14 cellular contexts compared by ENCODE assay signal in the genomic region with DNA sequence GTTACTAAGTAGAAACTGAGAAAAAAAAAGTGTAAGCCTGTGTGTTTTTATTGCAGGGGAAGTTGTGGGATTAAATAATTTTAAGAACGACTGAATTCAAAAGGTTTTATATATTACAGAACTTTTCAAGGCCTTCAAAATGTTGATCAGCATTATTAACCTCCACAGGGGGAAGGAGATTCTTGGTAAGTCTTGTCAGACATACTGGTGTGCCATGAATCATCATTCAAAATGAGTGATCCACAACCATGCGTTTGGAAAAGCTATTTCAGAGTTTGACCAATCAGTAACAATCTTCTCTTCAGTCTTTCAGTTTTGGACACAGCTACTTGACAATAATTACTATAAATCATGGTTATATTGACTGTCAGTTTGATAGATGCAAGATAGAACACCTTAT.
A peak's percentile ranks its signal among the peaks of the same experiment; 100 is the strongest.
DNase-seq lines count a peak whose midpoint lies in the region; ATAC-seq and TF ChIP-seq lines count a peak whose summit lies in the region.
"Had no signal": no experiment of that assay in that cellular context is flagged by ENCODE, and none has a peak within 500 bp of the region (broad histone marks: within the 10 kb centered on the region; RNA-seq: fewer than 3 reads in every experiment).

No MANE protein-coding gene starts in this region.

- intact Hi-C loops in left ventricle myocardium inferior (cut with micrococcal nuclease): no loop called here
- intact Hi-C loops in right cardiac atrium (cut with DNase I): no loop called here
- intact Hi-C loops in esophagus squamous epithelium (cut with DNase I): no loop called here
- intact Hi-C loops in psoas muscle (cut with DNase I): no loop called here
- intact Hi-C loops in spleen (cut with DNase I; ENCODE audit: low total_unique reads): no loop called here

- H3K9me3 ChIP-seq in left ventricle myocardium inferior (replicated peaks): peaks cover 5% of the 10 kb centered on the region
- no peaks in the 10 kb centered on the region for H3K9me3 ChIP-seq in right cardiac atrium (ENCODE audit: control insufficient read depth, low read length)
- no peaks in the 10 kb centered on the region for H3K9me3 ChIP-seq in esophagus squamous epithelium
- H3K9me3 ChIP-seq in psoas muscle: no peaks in the 10 kb centered on the region
- peaks cover 0 to 3% (median 0%) of the 10 kb centered on the region in 8 donors for H3K9me3 ChIP-seq in spleen

- H3K4me3 ChIP-seq in left ventricle myocardium inferior: no peak overlapping the region
- H3K4me3 ChIP-seq in right cardiac atrium (ENCODE audit: low read length): no peak overlapping the region
- H3K4me3 ChIP-seq in esophagus squamous epithelium: no peak overlapping the region
- H3K4me3 ChIP-seq in psoas muscle: no peak overlapping the region
- no peak overlapping the region for H3K4me3 ChIP-seq in spleen
- H3K4me3 ChIP-seq: BLaER1 treated with 17β-estradiol and CSF1 and Interleukin-3, amounts not matched to agents 10 nM and 100 nM; GM12878 had no signal

- H3K4me1 ChIP-seq in left ventricle myocardium inferior (peaks cover 49% of the 10 kb centered on the region), right cardiac atrium (ENCODE audit: control insufficient read depth, insufficient read depth, low read length) (peaks cover 10% of the 10 kb centered on the region), esophagus squamous epithelium (peaks cover 0 to 7% (median 0%) of the 10 kb centered on the region in 3 donors), psoas muscle (peaks cover 40% of the 10 kb centered on the region), spleen (no peaks in the 10 kb centered on the region)

- no peak for DNase-seq in left ventricle myocardium inferior
- DNase-seq in right cardiac atrium: no peak
- DNase-seq in esophagus squamous epithelium (lab: John Stamatoyannopoulos, UW): no peak
- no peak for DNase-seq in psoas muscle
- no peak for DNase-seq in spleen
- no peak for DNase-seq in NCI-H1048 (lab: John Stamatoyannopoulos, UW)
- DNase-seq in NCI-H526 treated with DMSO at 0.1 percent for 48 hours (lab: John Stamatoyannopoulos, UW): no peak
- DNase-seq: ACHN; CD4-positive, CD25-positive, alpha-beta regulatory T cell; DMS53; HCEC 1CT had no signal

- H3K27ac ChIP-seq in left ventricle myocardium inferior (replicated peaks) (peak overlapping the region; percentile 87), right cardiac atrium (ENCODE audit: low read length) (no peak overlapping the region), esophagus squamous epithelium (peak overlapping the region in 3 of 4 donors; percentile 24 to 51 (median 34)), psoas muscle (peak overlapping the region; percentile 48), spleen (peak overlapping the region in 6 of 8 donors; percentile 7 to 50 (median 37))
- H3K27ac ChIP-seq: BLaER1 treated with 17β-estradiol and CSF1 and Interleukin-3, amounts not matched to agents 10 nM and 100 nM had no signal

- TF ChIP-seq POLR2A in esophagus squamous epithelium (IDR thresholded peaks at IDR 0.05) (no peak), spleen (IDR thresholded peaks at IDR 0.05) (no peak)

- no peak for TF ChIP-seq CTCF in left ventricle myocardium inferior (IDR thresholded peaks at IDR 0.05; ENCODE audit: borderline replicate concordance)
- TF ChIP-seq CTCF in esophagus squamous epithelium (IDR thresholded peaks at IDR 0.05): no peak
- TF ChIP-seq CTCF in psoas muscle (IDR thresholded peaks at IDR 0.05): no peak
- no peak for TF ChIP-seq CTCF in spleen (IDR thresholded peaks at IDR 0.05 in 8 of 11, conservative IDR thresholded peaks at IDR 0.05 in 3 of 11)

- H3K27me3 ChIP-seq in left ventricle myocardium inferior (ENCODE audit: low read depth) (no peaks in the 10 kb centered on the region), right cardiac atrium (ENCODE audit: control insufficient read depth, insufficient read depth) (no peaks in the 10 kb centered on the region), esophagus squamous epithelium (no peaks in the 10 kb centered on the region), psoas muscle (ENCODE audit: insufficient read depth in 3 of 3, low read length in 2 of 3) (no peaks in the 10 kb centered on the region), spleen (replicated peaks in 1 of 7) (no peaks in the 10 kb centered on the region)
- H3K27me3 ChIP-seq: BLaER1 treated with 17β-estradiol and CSF1 and Interleukin-3, amounts not matched to agents 10 nM and 100 nM had no signal

- 67% methylated on average over 2 of the region's 2 CpGs for WGBS in right cardiac atrium
- WGBS in esophagus squamous epithelium, 2 donors: 56 to 63% methylated on average over 2 of the region's 2 CpGs
- WGBS in psoas muscle, 3 donors: 51 to 67% (median 55%) methylated on average over 2 of the region's 2 CpGs
- WGBS in spleen, 5 donors: 43 to 49% (median 49%) methylated on average over 2 of the region's 2 CpGs

- no peak for ATAC-seq in right cardiac atrium
- ATAC-seq in psoas muscle: no peak
- ATAC-seq in HG02885 (IDR thresholded peaks at IDR 0.05; ENCODE audit: poor library complexity, unreplicated experiment): no peak
- ATAC-seq: GM12878 had no signal

- H3K36me3 ChIP-seq in left ventricle myocardium inferior (peaks cover 36% of the 10 kb centered on the region), esophagus squamous epithelium (no peaks in the 10 kb centered on the region), psoas muscle (ENCODE audit: insufficient read depth in 1 of 2, low read depth in 1 of 2) (peaks cover 17 to 41% of the 10 kb centered on the region in 2 donors), spleen (peaks cover 0 to 65% (median 0%) of the 10 kb centered on the region in 6 donors)
